9 cellular contexts compared by ENCODE assay signal in genomic region chr15:41501191-41501917, GRCh38. TPM values are rescaled to one million over a fixed set of nuclear protein-coding genes. Genes with fewer than 3 reads are reported as not detected.
DNase-seq lines count a peak whose midpoint lies in the region; ATAC-seq and TF ChIP-seq lines count a peak whose summit lies in the region.
"Had no signal": no experiment of that assay in that cellular context is flagged by ENCODE, and none has a peak within 500 bp of the region (broad histone marks: within the 10 kb centered on the region; RNA-seq: fewer than 3 reads in every experiment).

No MANE protein-coding gene starts in this region.

- ATAC-seq in SK-N-SH treated with all-trans-retinoic acid at 6 μM for 48 hours (peak; percentile 64), HG03139 (IDR thresholded peaks at IDR 0.05; ENCODE audit: unreplicated experiment) (no peak), GM18873 (IDR thresholded peaks at IDR 0.05; ENCODE audit: low FRiP score, unreplicated experiment) (no peak)

- TF ChIP-seq CTCF in GM10266 (IDR thresholded peaks at IDR 0.05; ENCODE audit: control insufficient read depth, insufficient read depth, low read depth, missing control alignments): no peak
- TF ChIP-seq CTCF in epithelial cell of esophagus (IDR thresholded peaks at IDR 0.05; ENCODE audit: insufficient read depth, low read depth, low read length, missing control alignments): no peak
- TF ChIP-seq CTCF in osteoblast (IDR thresholded peaks at IDR 0.05; ENCODE audit: extremely low read depth, low read depth, low read length): no peak

- no peaks in the 10 kb centered on the region for H4K20me1 ChIP-seq in osteoblast (ENCODE audit: insufficient read depth, low read length)

- peak overlapping the region; percentile 39 for H3K4me2 ChIP-seq in osteoblast (ENCODE audit: insufficient read depth, low read length)

- H3K27ac ChIP-seq in osteoblast (ENCODE audit: low read depth, low read length): no peak overlapping the region
- H3K27ac ChIP-seq: HL-60 had no signal

- H3K4me1 ChIP-seq in osteoblast (ENCODE audit: insufficient read depth, low read length): no peaks in the 10 kb centered on the region

- no peaks in the 10 kb centered on the region for H3K79me2 ChIP-seq in osteoblast (ENCODE audit: insufficient read depth, low read length)

- H3K9me3 ChIP-seq in osteoblast (ENCODE audit: low read depth, low read length): no peaks in the 10 kb centered on the region

- DNase-seq in GM10266 (ENCODE audit: extremely low spot score): peak; percentile 49
- peak; percentile 37 for DNase-seq in epithelial cell of esophagus (ENCODE audit: low read depth)
- DNase-seq in osteoblast (ENCODE audit: insufficient read length, low spot score, missing footprints): peak; percentile 95
- DNase-seq in epidermal melanocyte (ENCODE audit: insufficient read length, low spot score): no peak
- no peak for DNase-seq in putamen (ENCODE audit: low spot score)

- H3K36me3 ChIP-seq in osteoblast (ENCODE audit: insufficient read depth, low read length): no peaks in the 10 kb centered on the region

- peaks cover 62% of the 10 kb centered on the region for H3K27me3 ChIP-seq in osteoblast (ENCODE audit: insufficient read depth, low read length)

- H2AFZ ChIP-seq in osteoblast (ENCODE audit: low read length): peak overlapping the region; percentile 47

- H3K4me3 ChIP-seq in epithelial cell of esophagus (ENCODE audit: low read length) (no peak overlapping the region), osteoblast (ENCODE audit: insufficient read depth, low read length) (peak overlapping the region; percentile 28)

TF ChIP-seq in SK-N-SH treated with all-trans-retinoic acid at 6 μM for 48 hours, 23 proteins besides CTCF, POLR2A, EP300 and RAD21:
- no peak for TF ChIP-seq ARNTL (CRISPR knock-in tag; IDR thresholded peaks at IDR 0.05; ENCODE audit: borderline replicate concordance, low read depth)
- no peak for TF ChIP-seq ZNF565 (CRISPR knock-in tag; conservative IDR thresholded peaks at IDR 0.05; ENCODE audit: low read depth)
- TF ChIP-seq CSDC2 (CRISPR knock-in tag; IDR thresholded peaks at IDR 0.05): no peak
- TF ChIP-seq TCF4 (CRISPR knock-in tag; IDR thresholded peaks at IDR 0.05; ENCODE audit: borderline replicate concordance): no peak
- TF ChIP-seq PPARA (CRISPR knock-in tag; IDR thresholded peaks at IDR 0.05; ENCODE audit: borderline replicate concordance): no peak
- no peak for TF ChIP-seq CREB5 (CRISPR knock-in tag; IDR thresholded peaks at IDR 0.05; ENCODE audit: low read depth)
- no peak for TF ChIP-seq CSRNP3 (CRISPR knock-in tag; IDR thresholded peaks at IDR 0.05)
- TF ChIP-seq ZFP3 (CRISPR knock-in tag; IDR thresholded peaks at IDR 0.05): no peak
- no peak for TF ChIP-seq ZNF8 (CRISPR knock-in tag; IDR thresholded peaks at IDR 0.05)
- TF ChIP-seq ZFP30 (CRISPR knock-in tag; IDR thresholded peaks at IDR 0.05): no peak
- TF ChIP-seq, protein P1, sequence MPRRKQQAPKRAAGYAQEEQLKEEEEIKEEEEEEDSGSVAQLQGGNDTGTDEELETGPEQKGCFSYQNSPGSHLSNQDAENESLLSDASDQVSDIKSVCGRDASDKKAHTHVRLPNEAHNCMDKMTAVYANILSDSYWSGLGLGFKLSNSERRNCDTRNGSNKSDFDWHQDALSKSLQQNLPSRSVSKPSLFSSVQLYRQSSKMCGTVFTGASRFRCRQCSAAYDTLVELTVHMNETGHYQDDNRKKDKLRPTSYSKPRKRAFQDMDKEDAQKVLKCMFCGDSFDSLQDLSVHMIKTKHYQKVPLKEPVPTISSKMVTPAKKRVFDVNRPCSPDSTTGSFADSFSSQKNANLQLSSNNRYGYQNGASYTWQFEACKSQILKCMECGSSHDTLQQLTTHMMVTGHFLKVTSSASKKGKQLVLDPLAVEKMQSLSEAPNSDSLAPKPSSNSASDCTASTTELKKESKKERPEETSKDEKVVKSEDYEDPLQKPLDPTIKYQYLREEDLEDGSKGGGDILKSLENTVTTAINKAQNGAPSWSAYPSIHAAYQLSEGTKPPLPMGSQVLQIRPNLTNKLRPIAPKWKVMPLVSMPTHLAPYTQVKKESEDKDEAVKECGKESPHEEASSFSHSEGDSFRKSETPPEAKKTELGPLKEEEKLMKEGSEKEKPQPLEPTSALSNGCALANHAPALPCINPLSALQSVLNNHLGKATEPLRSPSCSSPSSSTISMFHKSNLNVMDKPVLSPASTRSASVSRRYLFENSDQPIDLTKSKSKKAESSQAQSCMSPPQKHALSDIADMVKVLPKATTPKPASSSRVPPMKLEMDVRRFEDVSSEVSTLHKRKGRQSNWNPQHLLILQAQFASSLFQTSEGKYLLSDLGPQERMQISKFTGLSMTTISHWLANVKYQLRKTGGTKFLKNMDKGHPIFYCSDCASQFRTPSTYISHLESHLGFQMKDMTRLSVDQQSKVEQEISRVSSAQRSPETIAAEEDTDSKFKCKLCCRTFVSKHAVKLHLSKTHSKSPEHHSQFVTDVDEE (CRISPR knock-in tag; IDR thresholded peaks at IDR 0.05): no peak
- no peak for TF ChIP-seq ISL1 (CRISPR knock-in tag; IDR thresholded peaks at IDR 0.05)

RNA-seq across cellular contexts. Expression of gene ITPKA, which starts 7.7 kb away (rescaled TPM):
- total RNA-seq in osteoblast: 0.29 and 0.36 TPM in 2 replicates

RNA-seq across cellular contexts. Expression of gene LTK, which starts 12.3 kb away (rescaled TPM):
- total RNA-seq in osteoblast: not detected in 2 replicates

RNA-seq across cellular contexts. Expression of gene RPAP1, which starts 42.7 kb away (rescaled TPM):
- 11.9 and 13.8 TPM in 2 replicates for total RNA-seq in osteoblast

RNA-seq across cellular contexts. Expression of gene TYRO3, which starts 57.7 kb away (rescaled TPM):
- 6.2 and 6.8 TPM in 2 replicates for total RNA-seq in osteoblast

Comparison
In these comparisons a context has a peak if more than half of its experiments do, and no peak if none do; other contexts are left out.
1. DNase-seq: peak in GM10266 (single experiment), epithelial cell of esophagus (single experiment) and osteoblast (single experiment); none in epidermal melanocyte (single experiment) and putamen (single experiment).